In genomic region chr16:87000007-87000406, GRCh38 we compare ENCODE assay signal across 1 cellular context.
TF ChIP-seq lines count a peak whose summit lies in the region.

No MANE protein-coding gene starts in this region.

TF ChIP-seq in HepG2, 621 proteins besides CTCF, POLR2A, EP300 and RAD21 (continued from another document):
- peak; percentile 81; the same call in 1 of the 2 replicates for TF ChIP-seq HNF1B (CRISPR knock-in tag; IDR thresholded peaks at IDR 0.05)
- TF ChIP-seq TOPORS (CRISPR knock-in tag; IDR thresholded peaks at IDR 0.05) = no peak
- TF ChIP-seq ZKSCAN8 (CRISPR knock-in tag; IDR thresholded peaks at IDR 0.05; ENCODE audit: borderline replicate concordance) = no peak
- no peak for TF ChIP-seq MXD3 (CRISPR knock-in tag; IDR thresholded peaks at IDR 0.05)
- TF ChIP-seq ZNF761 (CRISPR knock-in tag; conservative IDR thresholded peaks at IDR 0.05) = no peak
- peak; percentile 88 for TF ChIP-seq HNF1A (IDR thresholded peaks at IDR 0.05; ENCODE audit: low read depth)
- peak; percentile 89 for TF ChIP-seq HNF1A (CRISPR knock-in tag; IDR thresholded peaks at IDR 0.05; ENCODE audit: borderline replicate concordance)
- no peak for TF ChIP-seq ZSCAN21 (CRISPR knock-in tag; IDR thresholded peaks at IDR 0.05; ENCODE audit: borderline replicate concordance)
- TF ChIP-seq ATF3 (CRISPR knock-in tag; IDR thresholded peaks at IDR 0.05) = no peak
- no peak for TF ChIP-seq PATZ1 (CRISPR knock-in tag; IDR thresholded peaks at IDR 0.05)
- TF ChIP-seq FIP1L1 (IDR thresholded peaks at IDR 0.05; ENCODE audit: borderline replicate concordance, insufficient read depth, low read depth, low read length) = no peak
- no peak for TF ChIP-seq ZNF280B (CRISPR knock-in tag; IDR thresholded peaks at IDR 0.05; ENCODE audit: borderline replicate concordance)
- TF ChIP-seq PRDM15 (CRISPR knock-in tag; IDR thresholded peaks at IDR 0.05) = no peak
- TF ChIP-seq ZNF75D (CRISPR knock-in tag; IDR thresholded peaks at IDR 0.05; ENCODE audit: borderline replicate concordance) = no peak
- no peak for TF ChIP-seq ZNF792 (CRISPR knock-in tag; IDR thresholded peaks at IDR 0.05)
- TF ChIP-seq MED8 (CRISPR knock-in tag; IDR thresholded peaks at IDR 0.05; ENCODE audit: insufficient replicate concordance) = no peak
- TF ChIP-seq E2F2 (CRISPR knock-in tag; IDR thresholded peaks at IDR 0.05; ENCODE audit: borderline replicate concordance) = no peak
- TF ChIP-seq FOXC1 (CRISPR knock-in tag; IDR thresholded peaks at IDR 0.05; ENCODE audit: borderline replicate concordance) = no peak
- TF ChIP-seq ZKSCAN5 (CRISPR knock-in tag; IDR thresholded peaks at IDR 0.05) = no peak
- no peak for TF ChIP-seq ZNF512 (CRISPR knock-in tag; IDR thresholded peaks at IDR 0.05)
- TF ChIP-seq GPN1 (CRISPR knock-in tag; IDR thresholded peaks at IDR 0.05; ENCODE audit: borderline replicate concordance) = no peak
- TF ChIP-seq ZBTB33 (CRISPR knock-in tag; IDR thresholded peaks at IDR 0.05) = no peak
- TF ChIP-seq FOXA3 (CRISPR knock-in tag; IDR thresholded peaks at IDR 0.05) = peak; percentile 33; the same call in 1 of the 2 replicates
- TF ChIP-seq KLF13 (CRISPR knock-in tag; IDR thresholded peaks at IDR 0.05) = no peak
- no peak for TF ChIP-seq GZF1 (CRISPR knock-in tag; IDR thresholded peaks at IDR 0.05)
- no peak for TF ChIP-seq SSRP1 (CRISPR knock-in tag; IDR thresholded peaks at IDR 0.05)
- TF ChIP-seq ARID5B (CRISPR knock-in tag; IDR thresholded peaks at IDR 0.05) = peak; percentile 39; the same call in 1 of the 2 replicates
